ENCODE assay signal across 1 cellular context in the genomic region with DNA sequence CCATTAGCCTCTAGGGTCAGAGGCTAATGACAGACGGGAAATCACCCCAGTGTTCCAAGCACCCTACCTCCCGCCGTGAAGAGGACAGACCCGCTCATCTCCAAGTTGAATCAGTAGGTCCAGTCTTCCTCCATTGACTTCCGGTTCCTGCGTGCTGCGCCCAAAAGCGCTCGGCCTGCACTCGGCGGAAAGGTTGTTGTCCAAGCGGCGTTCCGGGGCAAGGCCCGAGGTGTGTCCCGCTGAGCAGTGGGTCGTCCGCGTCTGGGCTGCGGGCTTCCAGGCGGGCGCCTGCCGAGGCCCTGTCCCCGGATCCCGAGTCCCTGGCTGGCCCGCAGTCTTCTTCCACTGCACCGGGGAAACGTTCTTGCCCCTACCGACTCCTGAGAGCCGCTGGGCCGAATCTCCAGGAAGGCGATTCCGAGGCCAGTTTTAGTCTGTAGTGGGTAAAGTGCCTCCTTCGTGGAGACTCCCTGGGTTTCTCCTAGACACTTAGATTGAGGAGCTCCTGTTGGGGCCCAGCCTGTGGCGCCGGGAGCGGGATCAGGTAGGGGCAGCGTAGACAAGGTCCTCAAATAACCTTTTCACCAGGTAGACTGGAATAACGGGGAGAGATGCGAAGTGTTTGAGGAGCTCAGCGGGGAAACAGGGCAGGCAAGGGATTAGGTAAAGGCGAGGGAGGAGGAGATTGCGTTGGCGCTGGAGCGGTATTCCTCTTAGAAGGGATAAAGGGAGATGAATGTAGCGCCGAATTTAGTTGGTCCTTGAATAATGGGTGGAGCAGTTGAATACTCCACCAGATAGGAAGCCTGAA.
A peak's percentile ranks its signal among the peaks of the same experiment; 100 is the strongest.
TF ChIP-seq lines count a peak whose summit lies in the region.

A gene with protein sequence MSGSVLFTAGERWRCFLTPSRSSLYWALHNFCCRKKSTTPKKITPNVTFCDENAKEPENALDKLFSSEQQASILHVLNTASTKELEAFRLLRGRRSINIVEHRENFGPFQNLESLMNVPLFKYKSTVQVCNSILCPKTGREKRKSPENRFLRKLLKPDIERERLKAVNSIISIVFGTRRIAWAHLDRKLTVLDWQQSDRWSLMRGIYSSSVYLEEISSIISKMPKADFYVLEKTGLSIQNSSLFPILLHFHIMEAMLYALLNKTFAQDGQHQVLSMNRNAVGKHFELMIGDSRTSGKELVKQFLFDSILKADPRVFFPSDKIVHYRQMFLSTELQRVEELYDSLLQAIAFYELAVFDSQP (minus strand): TSS at position 138 of the 811 bp plus-strand sequence. CDS start 40 bp downstream, at position 98.

TF ChIP-seq in HepG2, 621 proteins besides CTCF, POLR2A, EP300 and RAD21 (continued from another document and continues in another):
- TF ChIP-seq, protein P1, sequence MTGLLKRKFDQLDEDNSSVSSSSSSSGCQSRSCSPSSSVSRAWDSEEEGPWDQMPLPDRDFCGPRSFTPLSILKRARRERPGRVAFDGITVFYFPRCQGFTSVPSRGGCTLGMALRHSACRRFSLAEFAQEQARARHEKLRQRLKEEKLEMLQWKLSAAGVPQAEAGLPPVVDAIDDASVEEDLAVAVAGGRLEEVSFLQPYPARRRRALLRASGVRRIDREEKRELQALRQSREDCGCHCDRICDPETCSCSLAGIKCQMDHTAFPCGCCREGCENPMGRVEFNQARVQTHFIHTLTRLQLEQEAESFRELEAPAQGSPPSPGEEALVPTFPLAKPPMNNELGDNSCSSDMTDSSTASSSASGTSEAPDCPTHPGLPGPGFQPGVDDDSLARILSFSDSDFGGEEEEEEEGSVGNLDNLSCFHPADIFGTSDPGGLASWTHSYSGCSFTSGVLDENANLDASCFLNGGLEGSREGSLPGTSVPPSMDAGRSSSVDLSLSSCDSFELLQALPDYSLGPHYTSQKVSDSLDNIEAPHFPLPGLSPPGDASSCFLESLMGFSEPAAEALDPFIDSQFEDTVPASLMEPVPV (CRISPR knock-in tag; IDR thresholded peaks at IDR 0.05): peak; percentile 70; the same call in 1 of the 2 replicates
- TF ChIP-seq JDP2 (CRISPR knock-in tag; IDR thresholded peaks at IDR 0.05; ENCODE audit: borderline replicate concordance) (no peak), AGO2 (optimal IDR thresholded peaks at IDR 0.05; ENCODE audit: low read depth, low read length) (no peak), ZNF768 (CRISPR knock-in tag; IDR thresholded peaks at IDR 0.05) (peak; percentile 89; the same call in 1 of the 2 replicates), TCF7 (IDR thresholded peaks at IDR 0.05; ENCODE audit: low read depth) (no peak), HMG20B (CRISPR knock-in tag; conservative IDR thresholded peaks at IDR 0.05) (peak; percentile 64; the same call in 1 of the 2 replicates), TSC22D2 (CRISPR knock-in tag; IDR thresholded peaks at IDR 0.05; ENCODE audit: borderline replicate concordance) (peak; percentile 92), REPIN1 (CRISPR knock-in tag; IDR thresholded peaks at IDR 0.05; ENCODE audit: borderline replicate concordance, low read depth) (peak; percentile 85), YY1 (IDR thresholded peaks at IDR 0.05; ENCODE audit: insufficient read depth, insufficient replicate concordance, low read depth, low read length) (peak; percentile 90), MEF2D (CRISPR knock-in tag; IDR thresholded peaks at IDR 0.05) (peak; percentile 84), ELF1 (CRISPR knock-in tag; IDR thresholded peaks at IDR 0.05) (peak; percentile 89), TBP (CRISPR knock-in tag; IDR thresholded peaks at IDR 0.05) (0 out of 2 replicates have a peak, but pooled peaks have one; percentile 27)
- TF ChIP-seq, protein P2, sequence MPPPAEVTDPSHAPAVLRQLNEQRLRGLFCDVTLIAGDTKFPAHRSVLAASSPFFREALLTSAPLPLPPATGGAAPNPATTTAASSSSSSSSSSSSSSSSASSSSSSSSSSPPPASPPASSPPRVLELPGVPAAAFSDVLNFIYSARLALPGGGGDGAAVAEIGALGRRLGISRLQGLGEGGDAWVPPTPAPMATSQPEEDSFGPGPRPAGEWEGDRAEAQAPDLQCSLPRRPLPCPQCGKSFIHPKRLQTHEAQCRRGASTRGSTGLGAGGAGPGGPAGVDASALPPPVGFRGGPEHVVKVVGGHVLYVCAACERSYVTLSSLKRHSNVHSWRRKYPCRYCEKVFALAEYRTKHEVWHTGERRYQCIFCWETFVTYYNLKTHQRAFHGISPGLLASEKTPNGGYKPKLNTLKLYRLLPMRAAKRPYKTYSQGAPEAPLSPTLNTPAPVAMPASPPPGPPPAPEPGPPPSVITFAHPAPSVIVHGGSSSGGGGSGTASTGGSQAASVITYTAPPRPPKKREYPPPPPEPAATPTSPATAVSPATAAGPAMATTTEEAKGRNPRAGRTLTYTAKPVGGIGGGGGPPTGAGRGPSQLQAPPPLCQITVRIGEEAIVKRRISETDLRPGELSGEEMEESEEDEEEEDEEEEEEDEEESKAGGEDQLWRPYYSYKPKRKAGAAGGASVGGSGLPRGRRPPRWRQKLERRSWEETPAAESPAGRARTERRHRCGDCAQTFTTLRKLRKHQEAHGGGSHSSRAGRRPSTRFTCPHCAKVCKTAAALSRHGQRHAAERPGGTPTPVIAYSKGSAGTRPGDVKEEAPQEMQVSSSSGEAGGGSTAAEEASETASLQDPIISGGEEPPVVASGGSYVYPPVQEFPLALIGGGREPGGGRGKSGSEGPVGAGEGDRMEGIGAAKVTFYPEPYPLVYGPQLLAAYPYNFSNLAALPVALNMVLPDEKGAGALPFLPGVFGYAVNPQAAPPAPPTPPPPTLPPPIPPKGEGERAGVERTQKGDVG (CRISPR knock-in tag; IDR thresholded peaks at IDR 0.05; ENCODE audit: borderline replicate concordance): peak; percentile 80; the same call in 1 of the 2 replicates
- TF ChIP-seq, protein P3, sequence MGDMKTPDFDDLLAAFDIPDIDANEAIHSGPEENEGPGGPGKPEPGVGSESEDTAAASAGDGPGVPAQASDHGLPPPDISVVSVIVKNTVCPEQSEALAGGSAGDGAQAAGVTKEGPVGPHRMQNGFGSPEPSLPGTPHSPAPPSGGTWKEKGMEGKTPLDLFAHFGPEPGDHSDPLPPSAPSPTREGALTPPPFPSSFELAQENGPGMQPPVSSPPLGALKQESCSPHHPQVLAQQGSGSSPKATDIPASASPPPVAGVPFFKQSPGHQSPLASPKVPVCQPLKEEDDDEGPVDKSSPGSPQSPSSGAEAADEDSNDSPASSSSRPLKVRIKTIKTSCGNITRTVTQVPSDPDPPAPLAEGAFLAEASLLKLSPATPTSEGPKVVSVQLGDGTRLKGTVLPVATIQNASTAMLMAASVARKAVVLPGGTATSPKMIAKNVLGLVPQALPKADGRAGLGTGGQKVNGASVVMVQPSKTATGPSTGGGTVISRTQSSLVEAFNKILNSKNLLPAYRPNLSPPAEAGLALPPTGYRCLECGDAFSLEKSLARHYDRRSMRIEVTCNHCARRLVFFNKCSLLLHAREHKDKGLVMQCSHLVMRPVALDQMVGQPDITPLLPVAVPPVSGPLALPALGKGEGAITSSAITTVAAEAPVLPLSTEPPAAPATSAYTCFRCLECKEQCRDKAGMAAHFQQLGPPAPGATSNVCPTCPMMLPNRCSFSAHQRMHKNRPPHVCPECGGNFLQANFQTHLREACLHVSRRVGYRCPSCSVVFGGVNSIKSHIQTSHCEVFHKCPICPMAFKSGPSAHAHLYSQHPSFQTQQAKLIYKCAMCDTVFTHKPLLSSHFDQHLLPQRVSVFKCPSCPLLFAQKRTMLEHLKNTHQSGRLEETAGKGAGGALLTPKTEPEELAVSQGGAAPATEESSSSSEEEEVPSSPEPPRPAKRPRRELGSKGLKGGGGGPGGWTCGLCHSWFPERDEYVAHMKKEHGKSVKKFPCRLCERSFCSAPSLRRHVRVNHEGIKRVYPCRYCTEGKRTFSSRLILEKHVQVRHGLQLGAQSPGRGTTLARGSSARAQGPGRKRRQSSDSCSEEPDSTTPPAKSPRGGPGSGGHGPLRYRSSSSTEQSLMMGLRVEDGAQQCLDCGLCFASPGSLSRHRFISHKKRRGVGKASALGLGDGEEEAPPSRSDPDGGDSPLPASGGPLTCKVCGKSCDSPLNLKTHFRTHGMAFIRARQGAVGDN (CRISPR knock-in tag; IDR thresholded peaks at IDR 0.05): peak; percentile 96
- TF ChIP-seq, protein P4, sequence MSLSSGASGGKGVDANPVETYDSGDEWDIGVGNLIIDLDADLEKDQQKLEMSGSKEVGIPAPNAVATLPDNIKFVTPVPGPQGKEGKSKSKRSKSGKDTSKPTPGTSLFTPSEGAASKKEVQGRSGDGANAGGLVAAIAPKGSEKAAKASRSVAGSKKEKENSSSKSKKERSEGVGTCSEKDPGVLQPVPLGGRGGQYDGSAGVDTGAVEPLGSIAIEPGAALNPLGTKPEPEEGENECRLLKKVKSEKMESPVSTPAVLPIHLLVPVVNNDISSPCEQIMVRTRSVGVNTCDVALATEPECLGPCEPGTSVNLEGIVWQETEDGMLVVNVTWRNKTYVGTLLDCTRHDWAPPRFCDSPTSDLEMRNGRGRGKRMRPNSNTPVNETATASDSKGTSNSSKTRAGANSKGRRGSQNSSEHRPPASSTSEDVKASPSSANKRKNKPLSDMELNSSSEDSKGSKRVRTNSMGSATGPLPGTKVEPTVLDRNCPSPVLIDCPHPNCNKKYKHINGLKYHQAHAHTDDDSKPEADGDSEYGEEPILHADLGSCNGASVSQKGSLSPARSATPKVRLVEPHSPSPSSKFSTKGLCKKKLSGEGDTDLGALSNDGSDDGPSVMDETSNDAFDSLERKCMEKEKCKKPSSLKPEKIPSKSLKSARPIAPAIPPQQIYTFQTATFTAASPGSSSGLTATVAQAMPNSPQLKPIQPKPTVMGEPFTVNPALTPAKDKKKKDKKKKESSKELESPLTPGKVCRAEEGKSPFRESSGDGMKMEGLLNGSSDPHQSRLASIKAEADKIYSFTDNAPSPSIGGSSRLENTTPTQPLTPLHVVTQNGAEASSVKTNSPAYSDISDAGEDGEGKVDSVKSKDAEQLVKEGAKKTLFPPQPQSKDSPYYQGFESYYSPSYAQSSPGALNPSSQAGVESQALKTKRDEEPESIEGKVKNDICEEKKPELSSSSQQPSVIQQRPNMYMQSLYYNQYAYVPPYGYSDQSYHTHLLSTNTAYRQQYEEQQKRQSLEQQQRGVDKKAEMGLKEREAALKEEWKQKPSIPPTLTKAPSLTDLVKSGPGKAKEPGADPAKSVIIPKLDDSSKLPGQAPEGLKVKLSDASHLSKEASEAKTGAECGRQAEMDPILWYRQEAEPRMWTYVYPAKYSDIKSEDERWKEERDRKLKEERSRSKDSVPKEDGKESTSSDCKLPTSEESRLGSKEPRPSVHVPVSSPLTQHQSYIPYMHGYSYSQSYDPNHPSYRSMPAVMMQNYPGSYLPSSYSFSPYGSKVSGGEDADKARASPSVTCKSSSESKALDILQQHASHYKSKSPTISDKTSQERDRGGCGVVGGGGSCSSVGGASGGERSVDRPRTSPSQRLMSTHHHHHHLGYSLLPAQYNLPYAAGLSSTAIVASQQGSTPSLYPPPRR (CRISPR knock-in tag; IDR thresholded peaks at IDR 0.05; ENCODE audit: borderline replicate concordance): peak; percentile 83
- TF ChIP-seq, protein P5, sequence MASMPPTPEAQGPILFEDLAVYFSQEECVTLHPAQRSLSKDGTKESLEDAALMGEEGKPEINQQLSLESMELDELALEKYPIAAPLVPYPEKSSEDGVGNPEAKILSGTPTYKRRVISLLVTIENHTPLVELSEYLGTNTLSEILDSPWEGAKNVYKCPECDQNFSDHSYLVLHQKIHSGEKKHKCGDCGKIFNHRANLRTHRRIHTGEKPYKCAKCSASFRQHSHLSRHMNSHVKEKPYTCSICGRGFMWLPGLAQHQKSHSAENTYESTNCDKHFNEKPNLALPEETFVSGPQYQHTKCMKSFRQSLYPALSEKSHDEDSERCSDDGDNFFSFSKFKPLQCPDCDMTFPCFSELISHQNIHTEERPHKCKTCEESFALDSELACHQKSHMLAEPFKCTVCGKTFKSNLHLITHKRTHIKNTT (CRISPR knock-in tag; IDR thresholded peaks at IDR 0.05): 0 out of 2 replicates have a peak, but pooled peaks have one; percentile 74
- TF ChIP-seq, protein P6, sequence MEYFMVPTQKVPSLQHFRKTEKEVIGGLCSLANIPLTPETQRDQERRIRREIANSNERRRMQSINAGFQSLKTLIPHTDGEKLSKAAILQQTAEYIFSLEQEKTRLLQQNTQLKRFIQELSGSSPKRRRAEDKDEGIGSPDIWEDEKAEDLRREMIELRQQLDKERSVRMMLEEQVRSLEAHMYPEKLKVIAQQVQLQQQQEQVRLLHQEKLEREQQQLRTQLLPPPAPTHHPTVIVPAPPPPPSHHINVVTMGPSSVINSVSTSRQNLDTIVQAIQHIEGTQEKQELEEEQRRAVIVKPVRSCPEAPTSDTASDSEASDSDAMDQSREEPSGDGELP (IDR thresholded peaks at IDR 0.05; ENCODE audit: borderline replicate concordance, low read depth): no peak; the same call in 1 of the 2 replicates
- TF ChIP-seq, protein P7, sequence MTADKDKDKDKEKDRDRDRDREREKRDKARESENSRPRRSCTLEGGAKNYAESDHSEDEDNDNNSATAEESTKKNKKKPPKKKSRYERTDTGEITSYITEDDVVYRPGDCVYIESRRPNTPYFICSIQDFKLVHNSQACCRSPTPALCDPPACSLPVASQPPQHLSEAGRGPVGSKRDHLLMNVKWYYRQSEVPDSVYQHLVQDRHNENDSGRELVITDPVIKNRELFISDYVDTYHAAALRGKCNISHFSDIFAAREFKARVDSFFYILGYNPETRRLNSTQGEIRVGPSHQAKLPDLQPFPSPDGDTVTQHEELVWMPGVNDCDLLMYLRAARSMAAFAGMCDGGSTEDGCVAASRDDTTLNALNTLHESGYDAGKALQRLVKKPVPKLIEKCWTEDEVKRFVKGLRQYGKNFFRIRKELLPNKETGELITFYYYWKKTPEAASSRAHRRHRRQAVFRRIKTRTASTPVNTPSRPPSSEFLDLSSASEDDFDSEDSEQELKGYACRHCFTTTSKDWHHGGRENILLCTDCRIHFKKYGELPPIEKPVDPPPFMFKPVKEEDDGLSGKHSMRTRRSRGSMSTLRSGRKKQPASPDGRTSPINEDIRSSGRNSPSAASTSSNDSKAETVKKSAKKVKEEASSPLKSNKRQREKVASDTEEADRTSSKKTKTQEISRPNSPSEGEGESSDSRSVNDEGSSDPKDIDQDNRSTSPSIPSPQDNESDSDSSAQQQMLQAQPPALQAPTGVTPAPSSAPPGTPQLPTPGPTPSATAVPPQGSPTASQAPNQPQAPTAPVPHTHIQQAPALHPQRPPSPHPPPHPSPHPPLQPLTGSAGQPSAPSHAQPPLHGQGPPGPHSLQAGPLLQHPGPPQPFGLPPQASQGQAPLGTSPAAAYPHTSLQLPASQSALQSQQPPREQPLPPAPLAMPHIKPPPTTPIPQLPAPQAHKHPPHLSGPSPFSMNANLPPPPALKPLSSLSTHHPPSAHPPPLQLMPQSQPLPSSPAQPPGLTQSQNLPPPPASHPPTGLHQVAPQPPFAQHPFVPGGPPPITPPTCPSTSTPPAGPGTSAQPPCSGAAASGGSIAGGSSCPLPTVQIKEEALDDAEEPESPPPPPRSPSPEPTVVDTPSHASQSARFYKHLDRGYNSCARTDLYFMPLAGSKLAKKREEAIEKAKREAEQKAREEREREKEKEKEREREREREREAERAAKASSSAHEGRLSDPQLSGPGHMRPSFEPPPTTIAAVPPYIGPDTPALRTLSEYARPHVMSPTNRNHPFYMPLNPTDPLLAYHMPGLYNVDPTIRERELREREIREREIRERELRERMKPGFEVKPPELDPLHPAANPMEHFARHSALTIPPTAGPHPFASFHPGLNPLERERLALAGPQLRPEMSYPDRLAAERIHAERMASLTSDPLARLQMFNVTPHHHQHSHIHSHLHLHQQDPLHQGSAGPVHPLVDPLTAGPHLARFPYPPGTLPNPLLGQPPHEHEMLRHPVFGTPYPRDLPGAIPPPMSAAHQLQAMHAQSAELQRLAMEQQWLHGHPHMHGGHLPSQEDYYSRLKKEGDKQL (CRISPR knock-in tag; IDR thresholded peaks at IDR 0.05; ENCODE audit: low read depth): no peak; the same call in 1 of the 2 replicates
- TF ChIP-seq, protein P8, sequence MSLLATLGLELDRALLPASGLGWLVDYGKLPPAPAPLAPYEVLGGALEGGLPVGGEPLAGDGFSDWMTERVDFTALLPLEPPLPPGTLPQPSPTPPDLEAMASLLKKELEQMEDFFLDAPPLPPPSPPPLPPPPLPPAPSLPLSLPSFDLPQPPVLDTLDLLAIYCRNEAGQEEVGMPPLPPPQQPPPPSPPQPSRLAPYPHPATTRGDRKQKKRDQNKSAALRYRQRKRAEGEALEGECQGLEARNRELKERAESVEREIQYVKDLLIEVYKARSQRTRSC (CRISPR knock-in tag; IDR thresholded peaks at IDR 0.05; ENCODE audit: low read depth): no peak
